In genomic region chr3:44966795-44967278, GRCh38 we compare ENCODE assay signal across 14 cellular contexts. TPM values are rescaled to one million over a fixed set of nuclear protein-coding genes. Genes with fewer than 3 reads are reported as not detected.
DNase-seq lines count a peak whose midpoint lies in the region; ATAC-seq and TF ChIP-seq lines count a peak whose summit lies in the region.
"Had no signal": no experiment of that assay in that cellular context is flagged by ENCODE, and none has a peak within 500 bp of the region (broad histone marks: within the 10 kb centered on the region; RNA-seq: fewer than 3 reads in every experiment).

No MANE protein-coding gene starts in this region.

- in situ Hi-C loops in G401 (cut with HindIII; ENCODE audit: low sequenced_read_pairs): no loop called here

- H3K4me1 ChIP-seq in Caco-2: peaks cover 24% of the 10 kb centered on the region; the same call in 1 of the 2 replicates
- H3K4me1 ChIP-seq in naive thymus-derived CD4-positive, alpha-beta T cell (ENCODE audit: control insufficient read depth in 2 of 2, insufficient read depth in 2 of 2, low read length in 2 of 2): peaks cover 30 to 31% of the 10 kb centered on the region in 2 donors

- H3K36me3 Mint-ChIP-seq in Caco-2 (ENCODE audit: insufficient read depth, unreplicated experiment) (no peaks in the 10 kb centered on the region), glutamatergic neuron (ENCODE audit: unreplicated experiment) (no peaks in the 10 kb centered on the region)
- no peaks in the 10 kb centered on the region for H3K36me3 Mint-ChIP-seq in activated T-helper 2 cell treated with anti-CD3 and anti-CD28 coated beads, Interferon-gamma antibody, Interleukin-2, Interleukin-4, amounts not matched to agents 10 μg/mL and 5 μg/mL and 100 μg/mL, durations not matched to agents 14 hours and 24 hours and 36 hours (ENCODE audit: low read depth)
- H3K36me3 Mint-ChIP-seq in naive thymus-derived CD4-positive, alpha-beta T cell: peaks cover 0 to 11% (median 9%) of the 10 kb centered on the region in 5 donors

- H3K27me3 Mint-ChIP-seq in Caco-2 (ENCODE audit: insufficient read depth, unreplicated experiment) (no peaks in the 10 kb centered on the region), glutamatergic neuron (ENCODE audit: unreplicated experiment) (no peaks in the 10 kb centered on the region)
- no peaks in the 10 kb centered on the region for H3K27me3 Mint-ChIP-seq in activated T-helper 2 cell treated with anti-CD3 and anti-CD28 coated beads, Interferon-gamma antibody, Interleukin-2, Interleukin-4, amounts not matched to agents 10 μg/mL and 5 μg/mL and 100 μg/mL, durations not matched to agents 14 hours and 24 hours and 36 hours (ENCODE audit: low read depth)
- H3K27me3 Mint-ChIP-seq in naive thymus-derived CD4-positive, alpha-beta T cell: no peaks in the 10 kb centered on the region

- no peaks in the 10 kb centered on the region for H3K27me3 ChIP-seq in Caco-2 (replicated peaks; ENCODE audit: control insufficient read depth, insufficient read depth, low read length)
- H3K27me3 ChIP-seq in naive thymus-derived CD4-positive, alpha-beta T cell (ENCODE audit: control insufficient read depth in 2 of 2, insufficient read depth in 2 of 2, low read length in 2 of 2): no peaks in the 10 kb centered on the region
- H3K27me3 ChIP-seq: tibial nerve had no signal

- H3K4me3 Mint-ChIP-seq in Caco-2 (ENCODE audit: unreplicated experiment): no peak overlapping the region
- no peak overlapping the region for H3K4me3 Mint-ChIP-seq in activated T-helper 2 cell treated with anti-CD3 and anti-CD28 coated beads, Interferon-gamma antibody, Interleukin-2, Interleukin-4, amounts not matched to agents 10 μg/mL and 5 μg/mL and 100 μg/mL, durations not matched to agents 14 hours and 24 hours and 36 hours (ENCODE audit: low read depth)
- peak overlapping the region in 3 of 10 donors; percentile 6 to 20 (median 10) for H3K4me3 Mint-ChIP-seq in naive thymus-derived CD4-positive, alpha-beta T cell
- H3K4me3 Mint-ChIP-seq in glutamatergic neuron (ENCODE audit: unreplicated experiment): no peak overlapping the region

- POLR2A ChIA-PET in Caco-2 (lab: Charles Lee): no interaction called here
- POLR2A ChIA-PET in naive thymus-derived CD4-positive, alpha-beta T cell (lab: Charles Lee): interaction anchor here (0.6 kb wide), 1 partner anchor 336 kb away, joined by 6 read pairs; no protein-coding TSS in a partner anchor

- no peak overlapping the region for H3K27ac ChIP-seq in naive thymus-derived CD4-positive, alpha-beta T cell (ENCODE audit: low read depth, low read length)
- H3K27ac ChIP-seq: tibial nerve had no signal

- CTCF ChIA-PET in Caco-2 (lab: Charles Lee): no interaction called here
- CTCF ChIA-PET in naive thymus-derived CD4-positive, alpha-beta T cell (lab: Charles Lee): interaction anchor here (0.6 kb wide), 1 partner anchor 10 kb away, joined by 5 read pairs; no protein-coding TSS in a partner anchor

- BruUV-seq in Caco-2 (replicated peaks; lab: Mats Ljungman, UMichigan): no TSS peak

- TF ChIP-seq CTCF in Caco-2 (IDR thresholded peaks at IDR 0.05; ENCODE audit: insufficient read depth in 1 of 2, low read depth in 1 of 2, low read length in 1 of 2, severe bottlenecking in 1 of 2, unreplicated experiment in 1 of 2) (no peak), glutamatergic neuron (IDR thresholded peaks at IDR 0.05; ENCODE audit: partially characterized antibody, unreplicated experiment) (no peak)

- H3K9me3 Mint-ChIP-seq in Caco-2 (ENCODE audit: unreplicated experiment): no peaks in the 10 kb centered on the region
- no peaks in the 10 kb centered on the region for H3K9me3 Mint-ChIP-seq in activated T-helper 2 cell treated with anti-CD3 and anti-CD28 coated beads, Interferon-gamma antibody, Interleukin-2, Interleukin-4, amounts not matched to agents 10 μg/mL and 5 μg/mL and 100 μg/mL, durations not matched to agents 14 hours and 24 hours and 36 hours
- H3K9me3 Mint-ChIP-seq in naive thymus-derived CD4-positive, alpha-beta T cell: no peaks in the 10 kb centered on the region
- peaks cover 2% of the 10 kb centered on the region for H3K9me3 Mint-ChIP-seq in glutamatergic neuron (ENCODE audit: unreplicated experiment)

- H3K27ac Mint-ChIP-seq in Caco-2 (ENCODE audit: unreplicated experiment) (peak overlapping the region; percentile 15), glutamatergic neuron (ENCODE audit: unreplicated experiment) (no peak overlapping the region)
- H3K27ac Mint-ChIP-seq in activated T-helper 2 cell treated with anti-CD3 and anti-CD28 coated beads, Interferon-gamma antibody, Interleukin-2, Interleukin-4, amounts not matched to agents 10 μg/mL and 5 μg/mL and 100 μg/mL, durations not matched to agents 14 hours and 24 hours and 36 hours: peak overlapping the region; percentile 7
- peak overlapping the region in 5 of 9 donors; percentile 6 to 61 (median 21) for H3K27ac Mint-ChIP-seq in naive thymus-derived CD4-positive, alpha-beta T cell

- no peaks in the 10 kb centered on the region for H3K4me1 Mint-ChIP-seq in Caco-2 (ENCODE audit: low read depth, unreplicated experiment)
- H3K4me1 Mint-ChIP-seq in activated T-helper 2 cell treated with anti-CD3 and anti-CD28 coated beads, Interferon-gamma antibody, Interleukin-2, Interleukin-4, amounts not matched to agents 10 μg/mL and 5 μg/mL and 100 μg/mL, durations not matched to agents 14 hours and 24 hours and 36 hours (ENCODE audit: low read depth): peaks cover 61% of the 10 kb centered on the region
- H3K4me1 Mint-ChIP-seq in naive thymus-derived CD4-positive, alpha-beta T cell: peaks cover 60 to 99% (median 94%) of the 10 kb centered on the region in 7 donors
- peaks cover 11% of the 10 kb centered on the region for H3K4me1 Mint-ChIP-seq in glutamatergic neuron (ENCODE audit: low read depth, unreplicated experiment)

- no peak for DNase-seq in Caco-2
- DNase-seq in M059J (ENCODE audit: low read depth): peak; percentile 16
- DNase-seq in activated T-helper 2 cell treated with anti-CD3 and anti-CD28 coated beads, Interferon-gamma antibody, Interleukin-2, Interleukin-4, amounts not matched to agents 10 μg/mL and 5 μg/mL and 100 μg/mL, durations not matched to agents 14 hours and 24 hours and 36 hours (ENCODE audit: low spot score): no peak
- no peak for DNase-seq in naive thymus-derived CD4-positive, alpha-beta T cell
- DNase-seq in activated gamma-delta T cell treated with Interleukin-2 at 50 U/mL for 16 hours: no peak
- DNase-seq in HK-2 (ENCODE audit: unreplicated experiment): no peak
- DNase-seq in G401 (ENCODE audit: low spot score): no peak
- DNase-seq in glutamatergic neuron: no peak
- DNase-seq: activated T-cell treated with anti-CD3 and anti-CD28 coated beads, Interleukin-2, amount 50 U/mL, for 48 hours; DMS 273 treated with DMSO at 0.1 percent for 48 hours; nucleus accumbens; stimulated activated CD4-positive, alpha-beta T cell treated with anti-CD3 and anti-CD28 coated beads, Interleukin-4, amount 100 ng/mL, for 4 hours had no signal

- H3K9me3 ChIP-seq in Caco-2: no peaks in the 10 kb centered on the region
- no peaks in the 10 kb centered on the region for H3K9me3 ChIP-seq in naive thymus-derived CD4-positive, alpha-beta T cell (ENCODE audit: control insufficient read depth in 2 of 3, low read length in 3 of 3)
- H3K9me3 ChIP-seq: tibial nerve had no signal

- H3K4me3 ChIP-seq in Caco-2 (ENCODE audit: low read depth, low read length): no peak overlapping the region
- no peak overlapping the region for H3K4me3 ChIP-seq in naive thymus-derived CD4-positive, alpha-beta T cell (ENCODE audit: low read length)
- H3K4me3 ChIP-seq: tibial nerve had no signal

- intact Hi-C loops in Caco-2 (cut with micrococcal nuclease; ENCODE audit: unreplicated experiment): no loop called here
- intact Hi-C loops in activated T-helper 2 cell treated with anti-CD3 and anti-CD28 coated beads, Interferon-gamma antibody, Interleukin-2, Interleukin-4, amounts not matched to agents 10 μg/mL and 5 μg/mL and 100 μg/mL, durations not matched to agents 14 hours and 24 hours and 36 hours (cut with micrococcal nuclease): no loop called here
- intact Hi-C loops in naive thymus-derived CD4-positive, alpha-beta T cell (cut with micrococcal nuclease): no loop called here

- peak; percentile 46 for ATAC-seq in naive thymus-derived CD4-positive, alpha-beta T cell

- no peaks in the 10 kb centered on the region for H3K36me3 ChIP-seq in Caco-2 (ENCODE audit: control insufficient read depth, insufficient read depth, low read length)
- no peaks in the 10 kb centered on the region for H3K36me3 ChIP-seq in naive thymus-derived CD4-positive, alpha-beta T cell (ENCODE audit: control insufficient read depth in 2 of 3, insufficient read depth in 3 of 3, low read length in 3 of 3)

RNA-seq across cellular contexts. Expression of gene ZDHHC3, which starts 9.1 kb away (rescaled TPM):
- total RNA-seq in Caco-2 (2022) (68.4 and 71.3 TPM in 2 replicates), glutamatergic neuron (ENCODE audit: unreplicated experiment) (52.4 TPM)
- 56.7 and 58.1 TPM in 2 replicates for total RNA-seq in M059J (2014; rRNA removed; shearing (Covaris generic))
- 38.0 and 40.3 TPM in 2 replicates for total RNA-seq in activated T-helper 2 cell treated with anti-CD3 and anti-CD28 coated beads, Interferon-gamma antibody, Interleukin-2, Interleukin-4, amounts not matched to agents 10 μg/mL and 5 μg/mL and 100 μg/mL, durations not matched to agents 14 hours and 24 hours and 36 hours
- total RNA-seq in naive thymus-derived CD4-positive, alpha-beta T cell: 10 to 100 TPM; 38.5 to 54.0 (median 48.8) TPM
- 10 to 100 TPM; 33.7 to 36.1 TPM for polyA plus RNA-seq in naive thymus-derived CD4-positive, alpha-beta T cell
- 93.2 and 98.2 TPM in 2 replicates for total RNA-seq in G401 (2014; rRNA removed; shearing (Covaris generic))

RNA-seq across cellular contexts. Expression of gene EXOSC7, which starts 9.2 kb away (rescaled TPM):
- 70.9 and 73.8 TPM in 2 replicates for total RNA-seq in Caco-2 (2022)
- 43.4 and 45.1 TPM in 2 replicates for total RNA-seq in M059J (2014; rRNA removed; shearing (Covaris generic))
- total RNA-seq in activated T-helper 2 cell treated with anti-CD3 and anti-CD28 coated beads, Interferon-gamma antibody, Interleukin-2, Interleukin-4, amounts not matched to agents 10 μg/mL and 5 μg/mL and 100 μg/mL, durations not matched to agents 14 hours and 24 hours and 36 hours: 83.0 and 86.5 TPM in 2 replicates
- 10 to 100 TPM; 30.7 to 57.9 (median 44.3) TPM for total RNA-seq in naive thymus-derived CD4-positive, alpha-beta T cell
- polyA plus RNA-seq in naive thymus-derived CD4-positive, alpha-beta T cell: 10 to 100 TPM; 48.4 to 59.4 TPM
- total RNA-seq in G401 (2014; rRNA removed; shearing (Covaris generic)): 66.9 and 78.1 TPM in 2 replicates
- total RNA-seq in glutamatergic neuron (ENCODE audit: unreplicated experiment): 30.9 TPM

RNA-seq across cellular contexts. Expression of gene CLEC3B, which starts 59.3 kb away (rescaled TPM):
- total RNA-seq in Caco-2 (2022) (1.1 TPM in 1 of 2 replicates, not detected in the other), glutamatergic neuron (ENCODE audit: unreplicated experiment) (not detected)
- 2.2 TPM in 1 of 2 replicates, not detected in the other for total RNA-seq in M059J (2014; rRNA removed; shearing (Covaris generic))
- 0.21 TPM in 1 of 2 replicates, not detected in the other for total RNA-seq in activated T-helper 2 cell treated with anti-CD3 and anti-CD28 coated beads, Interferon-gamma antibody, Interleukin-2, Interleukin-4, amounts not matched to agents 10 μg/mL and 5 μg/mL and 100 μg/mL, durations not matched to agents 14 hours and 24 hours and 36 hours
- total RNA-seq in naive thymus-derived CD4-positive, alpha-beta T cell: 1 to 10 TPM in 2 of 5 experiments, under 1 TPM in 3; 0.45 to 1.8 (median 0.75) TPM
- polyA plus RNA-seq in naive thymus-derived CD4-positive, alpha-beta T cell: not detected
- not detected in 2 replicates for total RNA-seq in G401 (2014; rRNA removed; shearing (Covaris generic))
- total RNA-seq: H1 had no signal
